ENCODE assay signal across 11 cellular contexts in genomic region chr19:35037716-35038622, GRCh38. TPM values are rescaled to one million over a fixed set of nuclear protein-coding genes. Genes with fewer than 3 reads are reported as not detected.
DNase-seq lines count a peak whose midpoint lies in the region; ATAC-seq and TF ChIP-seq lines count a peak whose summit lies in the region.
"Had no signal": no experiment of that assay in that cellular context is flagged by ENCODE, and none has a peak within 500 bp of the region (broad histone marks: within the 10 kb centered on the region; RNA-seq: fewer than 3 reads in every experiment).

No MANE protein-coding gene starts in this region.

- H3K36me3 ChIP-seq in BLaER1 treated with 17β-estradiol and CSF1 and Interleukin-3, amounts not matched to agents 10 nM and 100 nM = peaks cover 0 to 52% (median 0%) of the 10 kb centered on the region in 11 experiments; a peak in 10 of 22 replicates
- H3K36me3 ChIP-seq in lower lobe of right lung = peaks cover 6% of the 10 kb centered on the region

- peak overlapping the region; percentile 84 to 97 (median 90) for H3K27ac ChIP-seq in BLaER1 treated with 17β-estradiol and CSF1 and Interleukin-3, amounts not matched to agents 10 nM and 100 nM
- H3K27ac ChIP-seq in lower lobe of right lung = peak overlapping the region; percentile 54
- H3K27ac ChIP-seq: tibial artery had no signal

- CTCF ChIA-PET in activated CD4-positive, alpha-beta T cell treated with anti-CD3 and anti-CD28 coated beads for 36 hours (lab: Charles Lee) = interaction anchor here (0.6 to 1.9 kb wide), 4 partner anchors 11 to 29 kb away, joined by 3 to 8 read pairs (median 4); no protein-coding TSS in a partner anchor

- DNase-seq in cardiac fibroblast (ENCODE audit: low read depth in 2 of 2) (peak; percentile 56 to 76), lower lobe of right lung (no peak), immature natural killer cell (no peak), COLO829 (ENCODE audit: low spot score) (no peak)
- DNase-seq in activated CD4-positive, alpha-beta T cell treated with anti-CD3 and anti-CD28 coated beads for 4 hours = no peak
- DNase-seq in activated CD4-positive, alpha-beta T cell treated with anti-CD3 and anti-CD28 coated beads for 36 hours = no peak
- DNase-seq: CD8-positive, alpha-beta memory T cell had no signal

- H3K4me3 ChIP-seq in BLaER1 treated with 17β-estradiol and CSF1 and Interleukin-3, amounts not matched to agents 10 nM and 100 nM = peak overlapping the region in 9 of 10 experiments; percentile 4 to 72 (median 26); a peak in 10 of 20 replicates
- no peak overlapping the region for H3K4me3 ChIP-seq in cardiac fibroblast (replicated peaks in 1 of 2; ENCODE audit: low read depth in 2 of 2, low read length in 2 of 2)
- no peak overlapping the region for H3K4me3 ChIP-seq in lower lobe of right lung
- H3K4me3 ChIP-seq: tibial artery had no signal

- H3K9ac ChIP-seq in BLaER1 treated with 17β-estradiol and CSF1 and Interleukin-3, amounts not matched to agents 10 nM and 100 nM = peak overlapping the region; percentile 70 to 87 (median 82); a peak in 20 of 22 replicates

- peak overlapping the region; percentile 85 to 99 (median 94) for H3K4me2 ChIP-seq in BLaER1 treated with 17β-estradiol and CSF1 and Interleukin-3, amounts not matched to agents 10 nM and 100 nM

- H3K36me3 Mint-ChIP-seq in activated CD4-positive, alpha-beta T cell treated with anti-CD3 and anti-CD28 coated beads for 36 hours (ENCODE audit: low read depth) = no peaks in the 10 kb centered on the region
- H3K36me3 Mint-ChIP-seq in immature natural killer cell = no peaks in the 10 kb centered on the region
- H3K36me3 Mint-ChIP-seq: brain; CD8-positive, alpha-beta memory T cell had no signal

- peaks cover 13% of the 10 kb centered on the region for H3K4me1 Mint-ChIP-seq in activated CD4-positive, alpha-beta T cell treated with anti-CD3 and anti-CD28 coated beads for 36 hours
- H3K4me1 Mint-ChIP-seq in immature natural killer cell = peaks cover 12 to 21% of the 10 kb centered on the region in 2 donors

- peaks cover 0 to 2% (median 0%) of the 10 kb centered on the region in 11 experiments; a peak in 1 of 22 replicates for H3K27me3 ChIP-seq in BLaER1 treated with 17β-estradiol and CSF1 and Interleukin-3, amounts not matched to agents 10 nM and 100 nM
- no peaks in the 10 kb centered on the region for H3K27me3 ChIP-seq in lower lobe of right lung (ENCODE audit: low read depth)

- no peak overlapping the region for H3K4me3 Mint-ChIP-seq in activated CD4-positive, alpha-beta T cell treated with anti-CD3 and anti-CD28 coated beads for 36 hours
- no peak overlapping the region for H3K4me3 Mint-ChIP-seq in immature natural killer cell

- H3K27ac Mint-ChIP-seq in activated CD4-positive, alpha-beta T cell treated with anti-CD3 and anti-CD28 coated beads for 36 hours = no peak overlapping the region
- no peak overlapping the region for H3K27ac Mint-ChIP-seq in immature natural killer cell

- H4K20me1 ChIP-seq in BLaER1 treated with 17β-estradiol and CSF1 and Interleukin-3, amounts not matched to agents 10 nM and 100 nM = no peaks in the 10 kb centered on the region; a peak in 1 of 22 replicates

- H3K4me1 ChIP-seq in BLaER1 treated with 17β-estradiol and CSF1 and Interleukin-3, amounts not matched to agents 10 nM and 100 nM = peaks cover 84 to 99% (median 97%) of the 10 kb centered on the region in 10 experiments
- peaks cover 51% of the 10 kb centered on the region for H3K4me1 ChIP-seq in lower lobe of right lung

- POLR2A ChIA-PET in activated CD4-positive, alpha-beta T cell treated with anti-CD3 and anti-CD28 coated beads for 36 hours (lab: Charles Lee) = interaction anchor here (0.7 kb wide), 1 partner anchor 103 kb away, joined by 4 read pairs; no protein-coding TSS in a partner anchor

- no peak for TF ChIP-seq CTCF in cardiac fibroblast (IDR thresholded peaks at IDR 0.05; ENCODE audit: low read depth, low read length)
- no peak for TF ChIP-seq CTCF in lower lobe of right lung (IDR thresholded peaks at IDR 0.05)

- H3K9me3 ChIP-seq in BLaER1 treated with 17β-estradiol and CSF1 and Interleukin-3, amounts not matched to agents 10 nM and 100 nM (replicated peaks in 1 of 11) = no peaks in the 10 kb centered on the region
- no peaks in the 10 kb centered on the region for H3K9me3 ChIP-seq in lower lobe of right lung
- H3K9me3 ChIP-seq: tibial artery had no signal

- peaks cover 10% of the 10 kb centered on the region for H3K27me3 Mint-ChIP-seq in activated CD4-positive, alpha-beta T cell treated with anti-CD3 and anti-CD28 coated beads for 36 hours
- peaks cover 0 to 12% (median 8%) of the 10 kb centered on the region in 3 donors for H3K27me3 Mint-ChIP-seq in immature natural killer cell (ENCODE audit: low read depth in 3 of 3)

- no peaks in the 10 kb centered on the region for H3K9me3 Mint-ChIP-seq in activated CD4-positive, alpha-beta T cell treated with anti-CD3 and anti-CD28 coated beads for 36 hours (ENCODE audit: low read depth)
- no peaks in the 10 kb centered on the region for H3K9me3 Mint-ChIP-seq in immature natural killer cell
- H3K9me3 Mint-ChIP-seq: brain; CD8-positive, alpha-beta memory T cell had no signal

- peak; percentile 62 for ATAC-seq in HG03108 (IDR thresholded peaks at IDR 0.05; ENCODE audit: unreplicated experiment)
- ATAC-seq in lower lobe of right lung = no peak
- no peak for ATAC-seq in activated CD4-positive, alpha-beta T cell treated with anti-CD3 and anti-CD28 coated beads for 36 hours

- intact Hi-C loops in lower lobe of right lung (cut with DNase I) = no loop called here
- intact Hi-C loops in activated CD4-positive, alpha-beta T cell treated with anti-CD3 and anti-CD28 coated beads for 36 hours (cut with DNase I, micrococcal nuclease) = no loop called here

RNA-seq across cellular contexts. Expression of gene HPN, which starts 3.6 kb away (rescaled TPM):
- 28.1 TPM for total RNA-seq in lower lobe of right lung
- under 1 TPM in 1 of 2 experiments, not detected in 1; 0.09 TPM for total RNA-seq in activated CD4-positive, alpha-beta T cell treated with anti-CD3 and anti-CD28 coated beads for 36 hours
- not detected for polyA plus RNA-seq in immature natural killer cell
- total RNA-seq: CD8-positive, alpha-beta memory T cell had no signal

RNA-seq across cellular contexts. Expression of gene SCN1B, which starts 7.7 kb away (rescaled TPM):
- total RNA-seq in lower lobe of right lung = 9.8 TPM
- 1 to 10 TPM; 1.3 to 1.6 TPM for total RNA-seq in activated CD4-positive, alpha-beta T cell treated with anti-CD3 and anti-CD28 coated beads for 36 hours
- polyA plus RNA-seq in immature natural killer cell = under 1 TPM; 0.27 to 0.83 (median 0.58) TPM

RNA-seq across cellular contexts. Expression of gene GRAMD1A, which starts 37.8 kb away (rescaled TPM):
- total RNA-seq in lower lobe of right lung = 90.7 TPM
- 100 to 1,000 TPM; 185 to 227 TPM for total RNA-seq in activated CD4-positive, alpha-beta T cell treated with anti-CD3 and anti-CD28 coated beads for 36 hours
- polyA plus RNA-seq in immature natural killer cell = 10 to 100 TPM in 1 of 3 donors, 1 to 10 TPM in 2; 6.7 to 19.1 (median 7.8) TPM

Comparison
In these comparisons a context has a peak if more than half of its experiments do, and no peak if none do; other contexts are left out.
1. H3K4me3 ChIP-seq: peak in BLaER1 treated with 17β-estradiol and CSF1 and Interleukin-3, amounts not matched to agents 10 nM and 100 nM (9 of 10); none in cardiac fibroblast (0 of 2) and lower lobe of right lung (single experiment).
2. DNase-seq: peak in cardiac fibroblast (2 of 2); none in lower lobe of right lung (single experiment), activated CD4-positive, alpha-beta T cell treated with anti-CD3 and anti-CD28 coated beads for 4 hours (0 of 2), activated CD4-positive, alpha-beta T cell treated with anti-CD3 and anti-CD28 coated beads for 36 hours (single experiment), immature natural killer cell (0 of 3) and COLO829 (single experiment).
3. RNA of gene HPN, which starts 3.6 kb away (total RNA-seq): 28.1 TPM in lower lobe of right lung (single experiment); 0.09 TPM in activated CD4-positive, alpha-beta T cell treated with anti-CD3 and anti-CD28 coated beads for 36 hours; every median in the first group is over 10 times any median in the second.